ENCODE assay signal across 26 cellular contexts in the genomic region with DNA sequence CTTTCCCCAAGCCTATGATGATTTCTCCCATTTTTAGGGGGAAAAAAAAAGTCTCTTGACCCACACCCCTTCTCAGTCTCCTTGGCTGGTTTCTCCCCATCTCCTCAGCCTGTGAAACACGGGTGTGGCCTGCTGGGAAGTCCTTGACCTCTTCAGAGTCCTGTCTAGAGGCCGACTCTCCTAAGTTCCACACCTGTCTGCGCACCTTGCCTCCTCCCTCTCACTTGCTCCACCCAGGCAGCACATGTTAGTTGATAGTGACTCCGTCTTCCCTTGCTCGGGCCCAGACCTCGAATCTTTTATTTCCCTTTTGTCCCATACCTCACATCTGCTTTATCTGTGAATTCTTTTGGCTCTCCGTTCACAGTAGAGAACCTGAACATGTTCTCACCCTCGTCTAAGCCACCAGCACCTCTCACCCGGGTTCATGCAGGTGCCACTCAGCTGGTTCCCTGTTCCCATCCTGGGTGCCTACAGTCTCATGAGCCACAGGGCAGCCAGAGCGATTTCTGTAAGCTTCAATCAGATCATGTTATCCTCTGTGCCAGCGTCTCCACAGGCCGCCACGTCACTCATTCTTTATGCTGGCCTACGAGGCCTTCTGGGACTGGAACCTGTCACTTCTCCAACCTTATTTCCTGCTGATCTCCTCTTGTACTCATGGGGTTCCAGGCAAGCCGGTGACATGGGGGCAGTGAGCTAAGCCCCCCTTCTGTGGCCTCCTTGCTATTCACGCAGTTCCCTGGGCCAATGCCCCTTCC. TPM values are rescaled to one million over a fixed set of nuclear protein-coding genes. Genes with fewer than 3 reads are reported as not detected.
DNase-seq lines count a peak whose midpoint lies in the region; ATAC-seq and TF ChIP-seq lines count a peak whose summit lies in the region.
"Had no signal": no experiment of that assay in that cellular context is flagged by ENCODE, and none has a peak within 500 bp of the region (broad histone marks: within the 10 kb centered on the region; RNA-seq: fewer than 3 reads in every experiment).

No MANE protein-coding gene starts in this region.

- H3K9me3 Mint-ChIP-seq in Caco-2 (ENCODE audit: unreplicated experiment) (no peaks in the 10 kb centered on the region), brain (no peaks in the 10 kb centered on the region), osteocyte (ENCODE audit: unreplicated experiment) (no peaks in the 10 kb centered on the region)
- H3K9me3 Mint-ChIP-seq: memory B cell; stimulated activated naive CD8-positive, alpha-beta T cell treated with anti-CD3 and anti-CD28 coated beads, Interleukin-15, Interleukin-2, amounts not matched to agents 100 ng/mL and 50 ng/mL, for 24 hours; T-helper 1 cell treated with Interleukin-12 subunit alpha and Interleukin-12 subunit beta and Interleukin-4 antibody, amounts not matched to agents 30 μg/mL and 1 μg/mL, for 36 hours had no signal

- POLR2A ChIA-PET in Caco-2 (lab: Charles Lee) = no interaction called here

- CTCF ChIA-PET in Caco-2 (lab: Charles Lee) = no interaction called here

- no peak for TF ChIP-seq CTCF in Caco-2 (IDR thresholded peaks at IDR 0.05; ENCODE audit: insufficient read depth in 1 of 2, low read depth in 1 of 2, low read length in 1 of 2, severe bottlenecking in 1 of 2, unreplicated experiment in 1 of 2)
- TF ChIP-seq CTCF in brain (conservative IDR thresholded peaks at IDR 0.05) = no peak
- no peak for TF ChIP-seq CTCF in psoas muscle (IDR thresholded peaks at IDR 0.05)
- no peak for TF ChIP-seq CTCF in osteocyte (IDR thresholded peaks at IDR 0.05)

- no peaks in the 10 kb centered on the region for H3K4me1 ChIP-seq in Caco-2
- H3K4me1 ChIP-seq in right cardiac atrium (ENCODE audit: control insufficient read depth, insufficient read depth, low read length) = peaks cover 4% of the 10 kb centered on the region
- peaks cover 10% of the 10 kb centered on the region for H3K4me1 ChIP-seq in psoas muscle
- H3K4me1 ChIP-seq: A549 had no signal

- no peaks in the 10 kb centered on the region for H3K27me3 Mint-ChIP-seq in Caco-2 (ENCODE audit: insufficient read depth, unreplicated experiment)
- no peaks in the 10 kb centered on the region for H3K27me3 Mint-ChIP-seq in brain
- H3K27me3 Mint-ChIP-seq in osteocyte (ENCODE audit: unreplicated experiment) = no peaks in the 10 kb centered on the region
- H3K27me3 Mint-ChIP-seq: B cell; memory B cell; stimulated activated naive CD8-positive, alpha-beta T cell treated with anti-CD3 and anti-CD28 coated beads, Interleukin-15, Interleukin-2, amounts not matched to agents 100 ng/mL and 50 ng/mL, for 24 hours had no signal

- no peak overlapping the region for H3K4me3 Mint-ChIP-seq in Caco-2 (ENCODE audit: unreplicated experiment)
- no peak overlapping the region for H3K4me3 Mint-ChIP-seq in brain
- no peak overlapping the region for H3K4me3 Mint-ChIP-seq in osteocyte (ENCODE audit: unreplicated experiment)
- H3K4me3 Mint-ChIP-seq: B cell; memory B cell; stimulated activated naive CD8-positive, alpha-beta T cell treated with anti-CD3 and anti-CD28 coated beads, Interleukin-15, Interleukin-2, amounts not matched to agents 100 ng/mL and 50 ng/mL, for 24 hours; T-helper 1 cell treated with Interleukin-12 subunit alpha and Interleukin-12 subunit beta and Interleukin-4 antibody, amounts not matched to agents 30 μg/mL and 1 μg/mL, for 36 hours had no signal

- 75% methylated on average over 16 of the region's 16 CpGs for WGBS in right cardiac atrium
- WGBS in psoas muscle, 3 donors = 81 to 86% (median 81%) methylated on average over 16 of the region's 16 CpGs

- DNase-seq in Caco-2 (no peak), right cardiac atrium (no peak), psoas muscle (no peak), glomerular visceral epithelial cell (ENCODE audit: extremely low spot score) (no peak), osteocyte (ENCODE audit: extremely low spot score, unreplicated experiment) (no peak), retina (no peak), NCI-H1436 (lab: John Stamatoyannopoulos, UW) (no peak)
- DNase-seq: activated CD8-positive, alpha-beta memory T cell treated with anti-CD3 and anti-CD28 coated beads for 24 hours; activated gamma-delta T cell; activated T-cell treated with anti-CD3 and anti-CD28 coated beads, Interleukin-2, amount 50 U/mL, for 1 hour; cortex of kidney; DMS79 treated with DMSO at 0.1 percent for 48 hours; gastrocnemius medialis; GM23248; KBM-7; NCI-H187 treated with DMSO at 0.1 percent for 48 hours; NCI-H526 treated with DMSO at 0.1 percent for 48 hours had no signal

- H3K27ac Mint-ChIP-seq in Caco-2 (ENCODE audit: unreplicated experiment) = peak overlapping the region; percentile 21
- H3K27ac Mint-ChIP-seq in brain = peak overlapping the region; percentile 13 to 93 (median 62)
- H3K27ac Mint-ChIP-seq in osteocyte (ENCODE audit: unreplicated experiment) = no peak overlapping the region
- H3K27ac Mint-ChIP-seq: B cell; memory B cell; stimulated activated naive CD8-positive, alpha-beta T cell treated with anti-CD3 and anti-CD28 coated beads, Interleukin-15, Interleukin-2, amounts not matched to agents 100 ng/mL and 50 ng/mL, for 24 hours; T-helper 1 cell treated with Interleukin-12 subunit alpha and Interleukin-12 subunit beta and Interleukin-4 antibody, amounts not matched to agents 30 μg/mL and 1 μg/mL, for 36 hours had no signal

- no peak overlapping the region for H3K4me3 ChIP-seq in Caco-2 (ENCODE audit: low read depth, low read length)
- no peak overlapping the region for H3K4me3 ChIP-seq in right cardiac atrium (ENCODE audit: low read length)
- H3K4me3 ChIP-seq in psoas muscle = no peak overlapping the region
- H3K4me3 ChIP-seq: A549, gastrocnemius medialis, GM23248 had no signal

- H3K27me3 ChIP-seq in Caco-2 (replicated peaks; ENCODE audit: control insufficient read depth, insufficient read depth, low read length) (no peaks in the 10 kb centered on the region), right cardiac atrium (ENCODE audit: control insufficient read depth, insufficient read depth) (no peaks in the 10 kb centered on the region), psoas muscle (ENCODE audit: insufficient read depth in 3 of 3, low read length in 2 of 3) (no peaks in the 10 kb centered on the region)
- H3K27me3 ChIP-seq: gastrocnemius medialis had no signal

- H3K27ac ChIP-seq in right cardiac atrium (ENCODE audit: low read length) (peak overlapping the region; percentile 34), psoas muscle (no peak overlapping the region)
- H3K27ac ChIP-seq: A549, GM23248 had no signal

- ATAC-seq in right cardiac atrium (no peak), psoas muscle (peak in 3 of 4 donors; percentile 40 to 58 (median 44))
- ATAC-seq: A549, gastrocnemius medialis had no signal

- H3K36me3 ChIP-seq in Caco-2 (ENCODE audit: control insufficient read depth, insufficient read depth, low read length) = peaks cover 7% of the 10 kb centered on the region
- peaks cover 18 to 77% of the 10 kb centered on the region in 2 donors for H3K36me3 ChIP-seq in psoas muscle (ENCODE audit: insufficient read depth in 1 of 2, low read depth in 1 of 2)

- intact Hi-C loops in Caco-2 (cut with micrococcal nuclease; ENCODE audit: unreplicated experiment) = no loop called here
- intact Hi-C loops in right cardiac atrium (cut with DNase I) = no loop called here
- intact Hi-C loops in psoas muscle (cut with DNase I) = no loop called here

- H3K9me3 ChIP-seq in Caco-2 (no peaks in the 10 kb centered on the region), right cardiac atrium (ENCODE audit: control insufficient read depth, low read length) (no peaks in the 10 kb centered on the region), psoas muscle (no peaks in the 10 kb centered on the region)
- H3K9me3 ChIP-seq: A549, gastrocnemius medialis had no signal

- no peaks in the 10 kb centered on the region for H3K4me1 Mint-ChIP-seq in Caco-2 (ENCODE audit: low read depth, unreplicated experiment)
- H3K4me1 Mint-ChIP-seq in brain = peaks cover 36% of the 10 kb centered on the region
- peaks cover 3% of the 10 kb centered on the region for H3K4me1 Mint-ChIP-seq in osteocyte (ENCODE audit: unreplicated experiment)
- H3K4me1 Mint-ChIP-seq: B cell, memory B cell had no signal

- BruUV-seq in Caco-2 (replicated peaks; lab: Mats Ljungman, UMichigan) = no TSS peak

- peaks cover 86% of the 10 kb centered on the region for H3K36me3 Mint-ChIP-seq in Caco-2 (ENCODE audit: insufficient read depth, unreplicated experiment)
- peaks cover 82% of the 10 kb centered on the region for H3K36me3 Mint-ChIP-seq in brain
- H3K36me3 Mint-ChIP-seq in osteocyte (ENCODE audit: unreplicated experiment) = peaks cover 62% of the 10 kb centered on the region

RNA-seq across cellular contexts. Expression of a gene that starts 51.7 kb away (rescaled TPM):
- total RNA-seq in Caco-2 (2022) (not detected in 2 replicates), right cardiac atrium (under 1 TPM in 2 of 4 donors, not detected in 2; 0.17 to 0.31 TPM), psoas muscle (under 1 TPM in 3 of 4 donors, not detected in 1; 0.19 to 0.28 (median 0.22) TPM), osteocyte (not detected in 2 replicates)
- polyA plus RNA-seq in brain (ENCODE audit: insufficient read depth, low read depth, low replicate concordance) (2.8 TPM), right cardiac atrium (0.07 TPM), psoas muscle (under 1 TPM; 0.03 to 0.21 (median 0.14) TPM)
- total RNA-seq: B cell, bronchial epithelial cell, myocyte, ureter had no signal
- polyA plus RNA-seq: A549 had no signal

Comparison
In these comparisons a context has a peak if more than half of its experiments do, and no peak if none do; other contexts are left out.
1. ATAC-seq: peak in psoas muscle (3 of 4); none in right cardiac atrium (0 of 2).